In the genomic region with DNA sequence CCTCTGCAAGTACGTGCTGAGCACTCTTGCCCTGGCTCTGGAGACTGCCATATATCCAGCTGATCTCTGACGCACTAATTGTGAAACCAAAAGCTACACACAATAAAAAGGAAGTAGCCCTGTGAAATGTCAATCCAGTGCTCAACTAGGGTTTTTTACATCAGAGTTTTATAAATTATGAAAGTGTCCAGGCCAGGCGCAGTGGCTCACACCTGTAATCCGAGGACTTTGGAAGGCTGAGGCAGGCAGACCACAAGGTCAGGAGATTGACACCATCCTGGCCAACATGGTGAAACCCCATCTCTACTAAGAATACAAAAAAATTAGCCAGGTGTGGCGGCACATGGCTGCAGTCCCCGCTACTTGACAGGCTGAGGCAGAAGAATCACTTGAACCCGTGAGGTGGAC, we compare ENCODE assay signal across 8 cellular contexts. TPM values are rescaled to one million over a fixed set of nuclear protein-coding genes. Genes with fewer than 3 reads are reported as not detected.
DNase-seq lines count a peak whose midpoint lies in the region; ATAC-seq and TF ChIP-seq lines count a peak whose summit lies in the region.
"Had no signal": no experiment of that assay in that cellular context is flagged by ENCODE, and none has a peak within 500 bp of the region (broad histone marks: within the 10 kb centered on the region; RNA-seq: fewer than 3 reads in every experiment).

No MANE protein-coding gene starts in this region.

- peak; percentile 99 for ATAC-seq in GM19035 (IDR thresholded peaks at IDR 0.05; ENCODE audit: unreplicated experiment)
- ATAC-seq in HG02884 (IDR thresholded peaks at IDR 0.05; ENCODE audit: unreplicated experiment), result peak; percentile 100

- TF ChIP-seq CTCF in Peyer's patch (IDR thresholded peaks at IDR 0.05), result no peak

- no peaks in the 10 kb centered on the region for H3K36me3 ChIP-seq in Peyer's patch

- H3K4me3 ChIP-seq in Peyer's patch, result no peak overlapping the region

- H3K9me3 ChIP-seq in Peyer's patch, result peaks cover 0 to 4% (median 0%) of the 10 kb centered on the region in 4 donors

- DNase-seq in Peyer's patch (peak in 2 of 3 donors; percentile 46 to 73), pons (ENCODE audit: low spot score) (peak; percentile 67), NCI-H446 treated with DMSO at 0.1 percent for 48 hours (lab: John Stamatoyannopoulos, UW) (no peak), NCI-H69 (lab: John Stamatoyannopoulos, UW) (no peak), ecto neural progenitor cell (ENCODE audit: low spot score) (no peak)

- no peaks in the 10 kb centered on the region for H3K4me1 ChIP-seq in Peyer's patch

- H3K27ac ChIP-seq in Peyer's patch, result peak overlapping the region in 3 of 4 donors; percentile 8 to 56 (median 52)
- H3K27ac ChIP-seq: KMS-11 had no signal

- TF ChIP-seq POLR2A in Peyer's patch (IDR thresholded peaks at IDR 0.05), result no peak

- no peaks in the 10 kb centered on the region for H3K27me3 ChIP-seq in Peyer's patch

RNA-seq across cellular contexts. Expression of gene PEX13, which starts 24.5 kb away (rescaled TPM):
- total RNA-seq in Peyer's patch, result 10 to 100 TPM; 28.1 to 49.7 (median 34.1) TPM

RNA-seq across cellular contexts. Expression of gene PUS10, which starts 25.1 kb away (rescaled TPM):
- total RNA-seq in Peyer's patch, result 10 to 100 TPM; 11.6 to 33.5 (median 23.1) TPM

Comparison
In these comparisons a context has a peak if more than half of its experiments do, and no peak if none do; other contexts are left out.
1. DNase-seq: peak in Peyer's patch (2 of 3) and pons (single experiment); none in NCI-H446 treated with DMSO at 0.1 percent for 48 hours (single experiment), NCI-H69 (single experiment) and ecto neural progenitor cell (single experiment).